Comparison of ENCODE assay signal across 8 cellular contexts in the genomic region with DNA sequence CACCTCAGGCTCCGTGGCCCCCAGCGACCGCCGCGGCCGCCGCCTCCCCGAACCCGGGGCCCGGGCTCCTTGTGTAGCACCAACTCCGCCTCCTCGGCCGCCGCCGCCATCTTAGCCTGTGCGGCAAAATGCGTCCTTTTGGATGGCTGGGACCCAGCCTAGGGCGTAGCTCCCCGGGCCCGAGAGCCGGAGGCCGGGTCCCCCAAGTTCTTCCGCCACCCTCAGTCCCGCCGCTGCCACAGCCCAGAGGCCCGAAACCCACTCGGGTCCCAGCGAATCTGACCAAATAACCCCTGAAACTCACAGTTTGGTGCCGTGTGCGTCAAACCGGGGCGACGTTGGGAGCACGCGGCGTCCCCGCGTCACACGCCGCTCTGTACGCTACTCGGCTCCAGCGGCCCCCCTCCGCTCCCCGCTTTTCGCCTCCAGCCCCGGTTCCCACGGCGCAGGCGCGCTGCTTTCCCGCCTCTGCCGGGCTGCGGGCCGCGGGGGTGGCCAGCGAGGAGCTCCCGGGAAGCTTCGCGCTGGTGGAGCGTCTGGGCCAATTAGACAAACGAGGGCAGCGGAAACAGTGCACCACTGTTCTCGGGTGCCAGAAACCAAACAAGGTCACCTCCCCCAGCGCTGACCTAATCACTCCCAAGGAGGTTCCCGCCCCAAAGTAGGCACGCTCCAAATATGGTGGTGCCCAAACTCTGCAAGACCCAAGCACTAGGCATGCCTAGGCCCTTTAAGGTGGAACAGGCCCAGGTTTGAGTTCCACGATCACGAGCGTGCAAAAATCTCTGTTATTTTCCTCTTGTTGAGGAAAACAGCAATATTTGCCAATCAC. TPM values are rescaled to one million over a fixed set of nuclear protein-coding genes. Genes with fewer than 3 reads are reported as not detected.
DNase-seq lines count a peak whose midpoint lies in the region; ATAC-seq, FAIRE-seq and TF ChIP-seq lines count a peak whose summit lies in the region.

Gene ZNF644 (minus strand): TSS at position 350 of the 832 bp plus-strand sequence. CDS start 39,682 bp downstream, outside the sequence.

- POLR2A ChIA-PET in BJ (lab: Charles Lee): interaction anchor here (0.7 kb wide), 1 partner anchor 430 kb away, joined by 4 read pairs; no protein-coding TSS in a partner anchor

- ATAC-seq in HG03442 (IDR thresholded peaks at IDR 0.05; ENCODE audit: unreplicated experiment): peak; percentile 80

- no peaks in the 10 kb centered on the region for H3K27me3 ChIP-seq in BJ (ENCODE audit: control insufficient read depth, insufficient read depth, low read length)

- DNase-seq in BJ (ENCODE audit: low read depth) (peak; percentile 52), GM19239 (ENCODE audit: insufficient read length, low spot score) (peak; percentile 72), NCI-H510A treated with DMSO at 0.1 percent for 48 hours (lab: John Stamatoyannopoulos, UW) (peak; percentile 97), choroid plexus epithelial cell (ENCODE audit: low read depth) (peak; percentile 90), kidney tubule cell (ENCODE audit: low spot score) (peak; percentile 95)
- DNase-seq in activated CD4-positive, alpha-beta T cell treated with anti-CD3 and anti-CD28 coated beads for 4 hours: peak; percentile 87 to 90
- DNase-seq in stimulated activated CD4-positive, alpha-beta T cell treated with anti-CD3 and anti-CD28 coated beads, Interleukin-1b, Interleukin-23, amount 100 ng/mL, for 24 hours (ENCODE audit: low read depth in 4 of 4, low spot score in 1 of 4): peak; percentile 72 to 86 (median 82)

- FAIRE-seq in GM19239 (lab: Jason Lieb, UNC): peak; percentile 98

- no peak for TF ChIP-seq CTCF in BJ (IDR thresholded peaks at IDR 0.05; ENCODE audit: insufficient read depth, low read depth, low read length)
- no peak for TF ChIP-seq CTCF in choroid plexus epithelial cell (conservative IDR thresholded peaks at IDR 0.05; ENCODE audit: low read depth, low read length)

- no peaks in the 10 kb centered on the region for H3K36me3 ChIP-seq in BJ (ENCODE audit: control insufficient read depth, insufficient read depth, low read length)

- CTCF ChIA-PET in BJ (lab: Yijun Ruan, JAX): interaction anchor here (1.2 kb wide), 1 partner anchor 19 kb away, joined by 3 read pairs; no protein-coding TSS in a partner anchor

- H3K4me3 ChIP-seq in BJ (ENCODE audit: low read depth, low read length) (peak within 1 kb of the TSS; percentile 95), choroid plexus epithelial cell (ENCODE audit: low read depth, low read length) (peak within 1 kb of the TSS; percentile 92)

RNA-seq across cellular contexts. Expression of gene ZNF644, which starts in this region (rescaled TPM):
- 7.3 and 15.5 TPM in 2 replicates for polyA plus RNA-seq in BJ (2011; rRNA removed)
- polyA minus RNA-seq in BJ (2011; rRNA and poly(A)+ RNA removed): 21.7 and 27.1 TPM in 2 replicates

Comparison
In these comparisons a context has a peak if more than half of its experiments do, and no peak if none do; other contexts are left out.
1. Peak in every context shown above with its lines: DNase-seq, ATAC-seq and H3K4me3 ChIP-seq.